Comparison of ENCODE assay signal across 21 cellular contexts in the genomic region with DNA sequence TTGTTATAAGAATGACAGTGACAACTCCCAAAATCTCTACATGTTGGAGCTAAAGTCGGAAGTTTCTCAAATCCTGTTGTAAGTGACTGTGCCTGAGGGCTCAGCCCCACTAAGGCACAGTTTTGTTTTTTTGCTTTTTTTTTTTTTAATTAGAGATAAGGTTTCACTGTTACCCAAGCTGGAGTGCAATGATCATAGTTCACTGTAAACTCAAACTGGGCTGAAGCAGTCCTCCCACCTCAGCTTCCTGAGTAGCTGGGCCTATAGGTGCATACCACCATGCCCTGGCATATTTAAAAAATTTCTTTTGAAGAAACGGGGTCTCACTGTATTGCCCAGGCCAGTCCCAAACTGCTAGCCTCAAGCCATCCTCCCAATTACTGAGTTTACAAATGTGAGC.
"Had no signal": no experiment of that assay in that cellular context is flagged by ENCODE, and none has a peak within 500 bp of the region (broad histone marks: within the 10 kb centered on the region; RNA-seq: fewer than 3 reads in every experiment).

No MANE protein-coding gene starts in this region.

- DNase-seq: activated B cell treated with CpG ODN at 0.5 μM for 24 hours; activated CD4-positive, alpha-beta T cell treated with anti-CD3 and anti-CD28 coated beads for 48 hours; activated CD4-positive, alpha-beta T cell treated with anti-CD3 and anti-CD28 coated beads, Interleukin-2, amount 50 U/mL, for 1 hour; activated CD4-positive, alpha-beta T cell treated with anti-CD3 and anti-CD28 coated beads, Interleukin-2, amount 50 U/mL, for 48 hours; activated CD8-positive, alpha-beta memory T cell treated with anti-CD3 and anti-CD28 coated beads for 24 hours; activated CD8-positive, alpha-beta T cell treated with anti-CD3 and anti-CD28 coated beads for 36 hours; activated effector memory CD4-positive, alpha-beta T cell treated with Interleukin-2 at 50 U/mL for 16 hours; activated gamma-delta T cell treated with Interleukin-2 at 50 U/mL for 16 hours; activated naive CD4-positive, alpha-beta T cell treated with anti-CD3 and anti-CD28 coated beads, Interleukin-2, amount 50 U/mL, for 16 hours; activated naive CD4-positive, alpha-beta T cell treated with Interleukin-2 at 50 U/mL for 16 hours; activated T-cell treated with anti-CD3 and anti-CD28 coated beads, Interleukin-2, amount 50 U/mL, for 4 hours; amniotic stem cell; anterior cingulate cortex; brain microvascular endothelial cell; dorsolateral prefrontal cortex; effector memory CD4-positive, alpha-beta T cell; endodermal cell; foreskin fibroblast; head of caudate nucleus; T-helper 1 cell; T-helper 2 cell had no signal
